ENCODE assay signal across 22 cellular contexts in genomic region chr16:1091992-1092552, GRCh38. TPM values are rescaled to one million over a fixed set of nuclear protein-coding genes. Genes with fewer than 3 reads are reported as not detected.
A peak's percentile ranks its signal among the peaks of the same experiment; 100 is the strongest.
DNase-seq lines count a peak whose midpoint lies in the region; ATAC-seq and TF ChIP-seq lines count a peak whose summit lies in the region.
"Had no signal": no experiment of that assay in that cellular context is flagged by ENCODE, and none has a peak within 500 bp of the region (broad histone marks: within the 10 kb centered on the region; RNA-seq: fewer than 3 reads in every experiment).

No MANE protein-coding gene starts in this region.

- H4K20me1 ChIP-seq in HCT116 (ENCODE audit: insufficient read depth), result no peaks in the 10 kb centered on the region
- no peaks in the 10 kb centered on the region for H4K20me1 ChIP-seq in neural progenitor cell (ENCODE audit: low read depth)

- H3K4me3 Mint-ChIP-seq in Caco-2 (ENCODE audit: unreplicated experiment), result peak overlapping the region; percentile 37
- H3K4me3 Mint-ChIP-seq in WTC11, result no peak overlapping the region
- H3K4me3 Mint-ChIP-seq in neural progenitor cell, result peak overlapping the region; percentile 71
- no peak overlapping the region for H3K4me3 Mint-ChIP-seq in naive thymus-derived CD4-positive, alpha-beta T cell
- H3K4me3 Mint-ChIP-seq: GM23338 had no signal

- H3K4me2 ChIP-seq in HCT116 (ENCODE audit: low read length), result peak overlapping the region; percentile 100
- H3K4me2 ChIP-seq in neural progenitor cell, result no peak overlapping the region
- H3K4me2 ChIP-seq: GM23338, PC-9 had no signal

- H3K9me3 ChIP-seq in Caco-2 (no peaks in the 10 kb centered on the region), HCT116 (ENCODE audit: control insufficient read depth in 1 of 2, insufficient read depth in 1 of 2, low read depth in 1 of 2, low read length in 2 of 2) (no peaks in the 10 kb centered on the region), neural progenitor cell (ENCODE audit: low read depth) (no peaks in the 10 kb centered on the region)
- H3K9me3 ChIP-seq in naive thymus-derived CD4-positive, alpha-beta T cell (ENCODE audit: control insufficient read depth in 2 of 3, low read length in 3 of 3), result no peaks in the 10 kb centered on the region
- H3K9me3 ChIP-seq: HAP-1, MG63 had no signal

- H3K9ac ChIP-seq in HCT116 (ENCODE audit: low read length), result peak overlapping the region; percentile 98
- H3K9ac ChIP-seq in neural progenitor cell, result no peak overlapping the region

- H3K9me3 Mint-ChIP-seq in Caco-2 (ENCODE audit: unreplicated experiment), result no peaks in the 10 kb centered on the region
- H3K9me3 Mint-ChIP-seq in WTC11, result peaks cover 4% of the 10 kb centered on the region
- peaks cover 4% of the 10 kb centered on the region for H3K9me3 Mint-ChIP-seq in neural progenitor cell
- H3K9me3 Mint-ChIP-seq in naive thymus-derived CD4-positive, alpha-beta T cell, result peaks cover 0 to 3% (median 0%) of the 10 kb centered on the region in 11 donors

- peaks cover 13% of the 10 kb centered on the region for H3F3A ChIP-seq in neural progenitor cell (ENCODE audit: low read depth)

- intact Hi-C loops in Caco-2 (cut with micrococcal nuclease; ENCODE audit: unreplicated experiment), result no loop called here
- intact Hi-C loops in HCT116 (cut with micrococcal nuclease), result loop anchor here (2.0 kb wide), 1 partner anchor 35 kb away; no protein-coding TSS in a partner anchor
- intact Hi-C loops in naive thymus-derived CD4-positive, alpha-beta T cell (cut with micrococcal nuclease), result no loop called here

- H3K27me3 Mint-ChIP-seq in Caco-2 (ENCODE audit: insufficient read depth, unreplicated experiment) (no peaks in the 10 kb centered on the region), WTC11 (ENCODE audit: low read depth) (no peaks in the 10 kb centered on the region; the same call in 1 of the 2 replicates), neural progenitor cell (ENCODE audit: insufficient read depth, low read depth) (peaks cover 12% of the 10 kb centered on the region)
- peaks cover 0 to 10% (median 0%) of the 10 kb centered on the region in 5 donors for H3K27me3 Mint-ChIP-seq in naive thymus-derived CD4-positive, alpha-beta T cell

- H3K9me2 ChIP-seq in HCT116 (ENCODE audit: insufficient read depth), result no peaks in the 10 kb centered on the region

- BruUV-seq in Caco-2 (replicated peaks; lab: Mats Ljungman, UMichigan), result no TSS peak
- BruUV-seq in HCT116 (replicated peaks; lab: Mats Ljungman, UMichigan), result no TSS peak

- RAD21 ChIA-PET in HCT116 (lab: Charles Lee; ENCODE audit: low non-redundant PET in 1 of 2, low total read pairs in 2 of 2, uncharacterized antibody in 2 of 2, unreplicated experiment in 2 of 2), result interaction anchor here (1.0 to 1.3 kb wide), 3 partner anchors 20 to 35 kb away, joined by 3 to 4 read pairs (median 3); partner anchors contain the start of gene SSTR5 (in 1 of the 2)

- no peak for DNase-seq in Caco-2
- no peak for DNase-seq in HCT116 (ENCODE audit: low read depth, low spot score)
- no peak for DNase-seq in WTC11 (ENCODE audit: low spot score)
- DNase-seq in neural progenitor cell (ENCODE audit: low spot score), result no peak
- no peak for DNase-seq in naive thymus-derived CD4-positive, alpha-beta T cell
- no peak for DNase-seq in KG1 (lab: John Stamatoyannopoulos, UW)
- DNase-seq: C1 segment of cervical spinal cord; CD4-positive, alpha-beta memory T cell; COR-L47; KBM-7; MG63; NCI-H2227 treated with DMSO at 0.1 percent for 48 hours; NCI-H526 treated with DMSO at 0.1 percent for 48 hours; PC-9; SW 1271 had no signal

- no peak for TF ChIP-seq CTCF in Caco-2 (IDR thresholded peaks at IDR 0.05; ENCODE audit: insufficient read depth in 1 of 2, low read depth in 1 of 2, low read length in 1 of 2, severe bottlenecking in 1 of 2, unreplicated experiment in 1 of 2)
- TF ChIP-seq CTCF in HCT116 (IDR thresholded peaks at IDR 0.05 in 2 of 3, conservative IDR thresholded peaks at IDR 0.05 in 1 of 3; ENCODE audit: borderline replicate concordance in 1 of 3, insufficient read depth in 1 of 3, low read depth in 2 of 3, low read length in 2 of 3), result no peak
- no peak for TF ChIP-seq CTCF in WTC11 (IDR thresholded peaks at IDR 0.05)
- no peak for TF ChIP-seq CTCF in neural progenitor cell (IDR thresholded peaks at IDR 0.05)

- TF ChIP-seq POLR2A in HCT116 (IDR thresholded peaks at IDR 0.05; ENCODE audit: borderline replicate concordance, extremely low read depth, insufficient read depth, insufficient read length), result no peak

- POLR2A ChIA-PET in Caco-2 (lab: Charles Lee) (no interaction called here), HCT116 (lab: Charles Lee) (interaction anchor here (1.6 kb wide), 1 partner anchor 35 kb away, joined by 4 read pairs; no protein-coding TSS in a partner anchor), WTC11 (lab: Charles Lee) (no interaction called here)
- POLR2A ChIA-PET in naive thymus-derived CD4-positive, alpha-beta T cell (lab: Charles Lee), result no interaction called here

- H3K79me2 ChIP-seq in HCT116 (ENCODE audit: insufficient read depth, low read length) (no peaks in the 10 kb centered on the region), neural progenitor cell (ENCODE audit: low read depth) (no peaks in the 10 kb centered on the region)

- H3K27me3 ChIP-seq in Caco-2 (replicated peaks; ENCODE audit: control insufficient read depth, insufficient read depth, low read length), result no peaks in the 10 kb centered on the region
- no peaks in the 10 kb centered on the region for H3K27me3 ChIP-seq in HCT116 (ENCODE audit: insufficient read depth, low read length)
- H3K27me3 ChIP-seq in neural progenitor cell, result no peaks in the 10 kb centered on the region
- no peaks in the 10 kb centered on the region for H3K27me3 ChIP-seq in naive thymus-derived CD4-positive, alpha-beta T cell (ENCODE audit: control insufficient read depth in 2 of 2, insufficient read depth in 2 of 2, low read length in 2 of 2)

- no peak overlapping the region for H2AFZ ChIP-seq in HCT116 (ENCODE audit: low read depth, low read length, poor library complexity, severe bottlenecking)
- H2AFZ ChIP-seq in neural progenitor cell (replicated peaks), result no peak overlapping the region
- H2AFZ ChIP-seq: GM23338, PC-9 had no signal

- TF ChIP-seq RAD21 in HCT116 (IDR thresholded peaks at IDR 0.05; ENCODE audit: low read depth), result no peak

- H3K4me3 ChIP-seq in Caco-2 (ENCODE audit: low read depth, low read length), result no peak overlapping the region
- no peak overlapping the region for H3K4me3 ChIP-seq in HCT116 (replicated peaks in 1 of 2; ENCODE audit: low read depth in 1 of 2, low read length in 2 of 2)
- H3K4me3 ChIP-seq in neural progenitor cell, result no peak overlapping the region
- H3K4me3 ChIP-seq in naive thymus-derived CD4-positive, alpha-beta T cell (ENCODE audit: low read length), result no peak overlapping the region
- H3K4me3 ChIP-seq: GM12878, GM23338, HAP-1, MG63, PC-9 had no signal

- no peaks in the 10 kb centered on the region for H3K4me1 Mint-ChIP-seq in Caco-2 (ENCODE audit: low read depth, unreplicated experiment)
- no peaks in the 10 kb centered on the region for H3K4me1 Mint-ChIP-seq in WTC11
- peaks cover 11% of the 10 kb centered on the region for H3K4me1 Mint-ChIP-seq in neural progenitor cell
- H3K4me1 Mint-ChIP-seq in naive thymus-derived CD4-positive, alpha-beta T cell, result no peaks in the 10 kb centered on the region
- H3K4me1 Mint-ChIP-seq: GM23338 had no signal

- CTCF ChIA-PET in Caco-2 (lab: Charles Lee) (no interaction called here), HCT116 (lab: Charles Lee) (interaction anchor here (1.0 kb wide), 1 partner anchor 37 kb away, joined by 5 read pairs; no protein-coding TSS in a partner anchor), WTC11 (lab: Charles Lee) (interaction anchor here (1.6 kb wide), 1 partner anchor 35 kb away, joined by 6 read pairs; no protein-coding TSS in a partner anchor)
- CTCF ChIA-PET in naive thymus-derived CD4-positive, alpha-beta T cell (lab: Charles Lee), result no interaction called here

- H3K36me3 Mint-ChIP-seq in Caco-2 (ENCODE audit: insufficient read depth, unreplicated experiment) (peaks cover 9% of the 10 kb centered on the region), WTC11 (peaks cover 3% of the 10 kb centered on the region; the same call in 1 of the 2 replicates), neural progenitor cell (no peaks in the 10 kb centered on the region)
- H3K36me3 Mint-ChIP-seq in naive thymus-derived CD4-positive, alpha-beta T cell, result peaks cover 0 to 3% (median 0%) of the 10 kb centered on the region in 5 donors
- H3K36me3 Mint-ChIP-seq: CD4-positive, alpha-beta memory T cell had no signal

- H3K27ac ChIP-seq in HCT116 (ENCODE audit: low read depth, low read length) (peak overlapping the region; percentile 100), neural progenitor cell (no peak overlapping the region)
- H3K27ac ChIP-seq in naive thymus-derived CD4-positive, alpha-beta T cell (ENCODE audit: low read depth, low read length), result no peak overlapping the region
- H3K27ac ChIP-seq: PC-9 had no signal

- ATAC-seq in HCT116 (no peak), WTC11 (no peak), HG02938 (IDR thresholded peaks at IDR 0.05; ENCODE audit: unreplicated experiment) (no peak)
- no peak for ATAC-seq in naive thymus-derived CD4-positive, alpha-beta T cell
- ATAC-seq: GM12878, GM23338 had no signal

- no peaks in the 10 kb centered on the region for H3K36me3 ChIP-seq in Caco-2 (ENCODE audit: control insufficient read depth, insufficient read depth, low read length)
- H3K36me3 ChIP-seq in HCT116 (ENCODE audit: control insufficient read depth in 1 of 2, insufficient read depth in 2 of 2, low read length in 2 of 2), result no peaks in the 10 kb centered on the region
- H3K36me3 ChIP-seq in neural progenitor cell, result no peaks in the 10 kb centered on the region
- H3K36me3 ChIP-seq in naive thymus-derived CD4-positive, alpha-beta T cell (ENCODE audit: control insufficient read depth in 2 of 3, insufficient read depth in 3 of 3, low read length in 3 of 3), result no peaks in the 10 kb centered on the region
- H3K36me3 ChIP-seq: HAP-1, MG63 had no signal

- H3K4me1 ChIP-seq in Caco-2 (peaks cover 30% of the 10 kb centered on the region), HCT116 (ENCODE audit: control insufficient read depth in 1 of 2, insufficient read depth in 2 of 2, low read length in 2 of 2) (peaks cover 50 to 79% of the 10 kb centered on the region in 2 experiments), neural progenitor cell (peaks cover 17% of the 10 kb centered on the region)
- no peaks in the 10 kb centered on the region for H3K4me1 ChIP-seq in naive thymus-derived CD4-positive, alpha-beta T cell (ENCODE audit: control insufficient read depth in 2 of 2, insufficient read depth in 2 of 2, low read length in 2 of 2)
- H3K4me1 ChIP-seq: HAP-1 had no signal

- H3K27ac Mint-ChIP-seq in Caco-2 (ENCODE audit: unreplicated experiment) (peak overlapping the region; percentile 39), WTC11 (no peak overlapping the region), neural progenitor cell (no peak overlapping the region)
- H3K27ac Mint-ChIP-seq in naive thymus-derived CD4-positive, alpha-beta T cell, result peak overlapping the region in 1 of 9 donors; percentile 55
- H3K27ac Mint-ChIP-seq: CD4-positive, alpha-beta memory T cell; GM23338 had no signal

RNA-seq across cellular contexts. Expression of gene C1QTNF8, which starts 4.0 kb away (rescaled TPM):
- total RNA-seq in Caco-2 (2022), result not detected in 2 replicates
- 0.27 TPM for total RNA-seq in HCT116 (2021; ENCODE audit: unreplicated experiment)
- 0.09 and 0.16 TPM in 2 replicates for polyA plus RNA-seq in HCT116 (2012)
- total RNA-seq in WTC11 (2021), result 0.13 to 0.16 TPM in 2 of 3 replicates, not detected in the other
- total RNA-seq in neural progenitor cell (ENCODE audit: low replicate concordance), result not detected in 2 replicates
- not detected for total RNA-seq in naive thymus-derived CD4-positive, alpha-beta T cell
- not detected for polyA plus RNA-seq in naive thymus-derived CD4-positive, alpha-beta T cell
- total RNA-seq: A673; CD4-positive, alpha-beta memory T cell; GM12878; GM23338; NCI-H460; PC-9; SK-MEL-5 had no signal
- polyA plus RNA-seq: CD4-positive, alpha-beta memory T cell; GM12878; GM23338 had no signal

RNA-seq across cellular contexts. Expression of gene SSTR5, which starts 19.5 kb away (rescaled TPM):
- 0.23 and 0.30 TPM in 2 replicates for total RNA-seq in Caco-2 (2022)
- 7.2 TPM for total RNA-seq in HCT116 (2021; ENCODE audit: unreplicated experiment)
- 6.1 and 6.2 TPM in 2 replicates for polyA plus RNA-seq in HCT116 (2012)
- total RNA-seq in WTC11 (2021), result 0.61 to 0.85 TPM (median 0.78 TPM) in 3 replicates
- total RNA-seq in neural progenitor cell (ENCODE audit: low replicate concordance), result not detected in 2 replicates
- not detected for total RNA-seq in naive thymus-derived CD4-positive, alpha-beta T cell
- polyA plus RNA-seq in naive thymus-derived CD4-positive, alpha-beta T cell, result not detected
- total RNA-seq: A673; CD4-positive, alpha-beta memory T cell; GM12878; PC-9; SK-MEL-5 had no signal
- polyA plus RNA-seq: CD4-positive, alpha-beta memory T cell; GM12878 had no signal

Comparison
In these comparisons a context has a peak if more than half of its experiments do, and no peak if none do; other contexts are left out.
1. H3K4me3 Mint-ChIP-seq: peak in Caco-2 (single experiment) and neural progenitor cell (single experiment); none in WTC11 (single experiment) and naive thymus-derived CD4-positive, alpha-beta T cell (0 of 10).
2. CTCF ChIA-PET loops: an anchor here in HCT116 (1.0 kb wide) and WTC11 (1.6 kb wide); none called in Caco-2 and naive thymus-derived CD4-positive, alpha-beta T cell.